8 cellular contexts compared by ENCODE assay signal in the genomic region with DNA sequence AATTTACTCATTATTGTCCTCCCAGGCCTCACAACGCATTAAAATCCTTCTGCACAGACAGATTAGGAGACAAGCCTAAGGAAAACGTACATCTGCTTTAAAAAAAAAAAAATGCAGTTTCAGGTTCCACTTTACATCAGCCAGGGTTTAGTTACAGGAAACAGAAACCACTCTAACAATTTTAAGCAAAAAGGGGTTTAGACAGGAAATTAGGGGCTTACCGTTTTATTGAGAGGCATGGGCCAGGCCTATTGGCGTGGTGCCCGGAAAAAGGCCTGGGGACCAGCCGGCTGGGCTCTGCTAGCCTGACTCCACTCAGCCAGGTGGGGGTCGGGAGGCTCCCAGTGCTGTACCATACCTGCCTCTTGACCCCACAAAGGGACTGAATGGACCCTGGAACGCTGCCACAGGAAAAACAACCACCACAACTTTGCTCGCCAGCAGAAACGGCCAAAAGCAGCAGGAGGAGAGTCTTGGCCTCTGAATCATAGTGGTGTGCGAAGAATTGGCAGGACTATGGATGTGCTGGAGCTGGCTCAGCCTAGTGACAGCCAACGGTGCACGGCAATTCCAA.
A peak's percentile ranks its signal among the peaks of the same experiment; 100 is the strongest.
DNase-seq lines count a peak whose midpoint lies in the region; ATAC-seq and TF ChIP-seq lines count a peak whose summit lies in the region.

No MANE protein-coding gene starts in this region.

- ATAC-seq in DND-41 (ENCODE audit: insufficient read depth, low read depth) (peak; percentile 75), GM21423 (IDR thresholded peaks at IDR 0.05; ENCODE audit: unreplicated experiment) (peak; percentile 69)

- no peaks in the 10 kb centered on the region for H4K20me1 ChIP-seq in DND-41 (ENCODE audit: insufficient read depth, low read length)

- peak overlapping the region; percentile 40 for H3K4me2 ChIP-seq in DND-41 (ENCODE audit: insufficient read depth, low read length)

- TF ChIP-seq CTCF in DND-41 (IDR thresholded peaks at IDR 0.05; ENCODE audit: borderline replicate concordance, extremely low read depth, low read length, poor library complexity, severe bottlenecking) (no peak), spleen (IDR thresholded peaks at IDR 0.05 in 8 of 11, conservative IDR thresholded peaks at IDR 0.05 in 3 of 11) (no peak)

- H3K4me1 ChIP-seq in DND-41 (ENCODE audit: insufficient read depth, low read length) (peaks cover 42% of the 10 kb centered on the region), adipocyte (ENCODE audit: control insufficient read depth, insufficient read depth, low read length) (peaks cover 38% of the 10 kb centered on the region), spleen (peaks cover 27 to 87% (median 67%) of the 10 kb centered on the region in 6 donors)

- no peaks in the 10 kb centered on the region for H3K36me3 ChIP-seq in DND-41 (ENCODE audit: insufficient read depth, low read length)
- H3K36me3 ChIP-seq in adipocyte (ENCODE audit: control insufficient read depth, insufficient read depth, low read length, severe bottlenecking) = no peaks in the 10 kb centered on the region
- H3K36me3 ChIP-seq in spleen = no peaks in the 10 kb centered on the region

- H3K9ac ChIP-seq in DND-41 (ENCODE audit: low read depth, low read length) (peak overlapping the region; percentile 48), adipocyte (ENCODE audit: low read length) (peak overlapping the region; percentile 52)

- intact Hi-C loops in spleen (cut with DNase I; ENCODE audit: low total_unique reads) = loop anchor here (10.0 kb wide), 1 partner anchor 127 kb away; the partner anchor contains the start of gene CHSY1

- WGBS in spleen, 5 donors = 6 to 10% (median 8%) methylated on average over 13 of the region's 13 CpGs

- H3K27me3 ChIP-seq in DND-41 (ENCODE audit: insufficient read depth, low read length, poor library complexity) (no peaks in the 10 kb centered on the region), adipocyte (replicated peaks; ENCODE audit: control insufficient read depth, insufficient read depth, low read length) (no peaks in the 10 kb centered on the region), spleen (replicated peaks in 1 of 7) (no peaks in the 10 kb centered on the region)

- TF ChIP-seq POLR2A in spleen (IDR thresholded peaks at IDR 0.05) = no peak

- peak overlapping the region; percentile 34; the same call in 1 of the 2 replicates for H2AFZ ChIP-seq in DND-41 (ENCODE audit: low read depth, low read length)

- peak overlapping the region; percentile 88 for H3K27ac ChIP-seq in DND-41 (ENCODE audit: low read length)
- peak overlapping the region; percentile 75 to 93 (median 88) for H3K27ac ChIP-seq in spleen

- no peaks in the 10 kb centered on the region for H3K79me2 ChIP-seq in DND-41 (ENCODE audit: insufficient read depth, low read length)

- H3K9me3 ChIP-seq in DND-41 (ENCODE audit: insufficient read depth, low read length, severe bottlenecking) = no peaks in the 10 kb centered on the region
- no peaks in the 10 kb centered on the region for H3K9me3 ChIP-seq in adipocyte (ENCODE audit: control insufficient read depth, low read length)
- no peaks in the 10 kb centered on the region for H3K9me3 ChIP-seq in spleen

- H3K4me3 ChIP-seq in DND-41 (ENCODE audit: low read depth in 1 of 2, low read length in 2 of 2) (peak overlapping the region in 1 of 2 experiments; percentile 34; a peak in 1 of 4 replicates), adipocyte (ENCODE audit: low read length) (peak overlapping the region; percentile 0), spleen (peak overlapping the region in 1 of 8 donors; percentile 22)

- peak; percentile 70 for DNase-seq in DND-41
- DNase-seq in HS-5 (ENCODE audit: low read depth) = peak; percentile 82
- DNase-seq in RKO (ENCODE audit: low spot score) = peak; percentile 61
- peak; percentile 91 for DNase-seq in adipocyte (ENCODE audit: low read depth)
- peak; percentile 90 for DNase-seq in hepatic stellate cell (ENCODE audit: low spot score)
- DNase-seq in spleen = peak; percentile 88
- no peak for DNase-seq in HuH-7.5 (ENCODE audit: low spot score)
